Comparison of ENCODE assay signal across 34 cellular contexts in genomic region chr5:88117546-88117945, GRCh38.
"Had no signal": no experiment of that assay in that cellular context is flagged by ENCODE, and none has a peak within 500 bp of the region (broad histone marks: within the 10 kb centered on the region; RNA-seq: fewer than 3 reads in every experiment).

No MANE protein-coding gene starts in this region.

- H3K9ac ChIP-seq: KMS-11 had no signal

- H3K27ac ChIP-seq: KMS-11 had no signal

- H3K4me3 ChIP-seq: MG63 had no signal

- H3K36me3 ChIP-seq: MG63 had no signal

- DNase-seq: Karpas-422, Kasumi-1, KG1, MG63, MM.1S, MV-4-11, NCI-H1048, NCI-H1092, NCI-H1092 treated with DMSO at 0.1 percent for 48 hours, NCI-H1105, NCI-H1105 treated with DMSO at 0.1 percent for 48 hours, NCI-H1417, NCI-H1417 treated with DMSO at 0.1 percent for 48 hours, NCI-H1436, NCI-H1436 treated with DMSO at 0.1 percent for 48 hours, NCI-H146, NCI-H1694, NCI-H1694 treated with DMSO at 0.1 percent for 48 hours, NCI-H187, NCI-H187 treated with DMSO at 0.1 percent for 48 hours, NCI-H1930, NCI-H2029, NCI-H2029 treated with DMSO at 0.1 percent for 48 hours, NCI-H2081, NCI-H2081 treated with DMSO at 0.1 percent for 48 hours, NCI-H2107, NCI-H2171, NCI-H2171 treated with DMSO at 0.1 percent for 48 hours, NCI-H2227 treated with DMSO at 0.1 percent for 48 hours, NCI-H226, NCI-H345, NCI-H446 treated with DMSO at 0.1 percent for 48 hours, NCI-H510A had no signal

- H3K4me2 ChIP-seq: KMS-11 had no signal
